Comparison of ENCODE assay signal across 8 cellular contexts in genomic region chr4:6988016-6988715, GRCh38. TPM values are rescaled to one million over a fixed set of nuclear protein-coding genes. Genes with fewer than 3 reads are reported as not detected.
DNase-seq lines count a peak whose midpoint lies in the region; ATAC-seq and TF ChIP-seq lines count a peak whose summit lies in the region.
"Had no signal": no experiment of that assay in that cellular context is flagged by ENCODE, and none has a peak within 500 bp of the region (broad histone marks: within the 10 kb centered on the region; RNA-seq: fewer than 3 reads in every experiment).

No MANE protein-coding gene starts in this region.

- H3K27me3 ChIP-seq in foreskin keratinocyte, result no peaks in the 10 kb centered on the region

- peaks cover 6% of the 10 kb centered on the region; the same call in 1 of the 2 replicates for H3K36me3 Mint-ChIP-seq in HFFc6 (ENCODE audit: low read depth)

- DNase-seq in HFFc6 (no peak), foreskin keratinocyte (no peak), 8988T (no peak)
- DNase-seq: NCI-H2029 treated with DMSO at 0.1 percent for 48 hours had no signal

- peaks cover 72% of the 10 kb centered on the region for H3K4me1 Mint-ChIP-seq in HFFc6 (ENCODE audit: low read depth)

- H3K4me3 ChIP-seq in skin epidermis, result peak overlapping the region; percentile 63 to 90 (median 80)

- ATAC-seq in foreskin keratinocyte (no peak), GM19455 (IDR thresholded peaks at IDR 0.05; ENCODE audit: unreplicated experiment) (no peak), GM21360 (IDR thresholded peaks at IDR 0.05; ENCODE audit: unreplicated experiment) (no peak)

- H3K27ac Mint-ChIP-seq in HFFc6, result peak overlapping the region; percentile 94

- H3K27me3 Mint-ChIP-seq in HFFc6 (ENCODE audit: insufficient read depth), result no peaks in the 10 kb centered on the region; the same call in none of the 2 replicates

- peak overlapping the region; percentile 99 for H3K4me3 Mint-ChIP-seq in HFFc6

- peak overlapping the region; percentile 99 for H3K27ac ChIP-seq in VCaP
- peak overlapping the region; percentile 83 for H3K27ac ChIP-seq in foreskin keratinocyte
- peak overlapping the region in 20 of 21 experiments; percentile 69 to 97 (median 89) for H3K27ac ChIP-seq in skin epidermis

- peaks cover 20% of the 10 kb centered on the region for H3K4me1 ChIP-seq in foreskin keratinocyte

- no peaks in the 10 kb centered on the region for H3K9me3 Mint-ChIP-seq in HFFc6

- no peak for TF ChIP-seq CTCF in HFFc6 (IDR thresholded peaks at IDR 0.05)
- TF ChIP-seq CTCF in VCaP (conservative IDR thresholded peaks at IDR 0.05), result no peak
- TF ChIP-seq CTCF in foreskin keratinocyte (conservative IDR thresholded peaks at IDR 0.05), result no peak

RNA-seq across cellular contexts. Expression of gene TADA2B, which starts 55.0 kb away (rescaled TPM):
- total RNA-seq in HFFc6 (2021; fragmentation: NEBNext Ultra II Directional; extraction: Animal tissue kit (Norgen Biotek cat#: 25700)), result 10 to 100 TPM; 15.5 to 19.9 (median 17.9) TPM
- 10.0 and 11.0 TPM in 2 replicates for total RNA-seq in foreskin keratinocyte
- polyA plus RNA-seq in foreskin keratinocyte, result 5.1 and 5.5 TPM in 2 replicates
